ENCODE assay signal across 9 cellular contexts in genomic region chr2:158539176-158539895, GRCh38.
DNase-seq lines count a peak whose midpoint lies in the region; ATAC-seq and TF ChIP-seq lines count a peak whose summit lies in the region.
"Had no signal": no experiment of that assay in that cellular context is flagged by ENCODE, and none has a peak within 500 bp of the region (broad histone marks: within the 10 kb centered on the region; RNA-seq: fewer than 3 reads in every experiment).

No MANE protein-coding gene starts in this region.

- in situ Hi-C loops in gastrocnemius medialis (cut with MboI; ENCODE audit: low sequenced_read_pairs in 4 of 4): no loop called here

- H3K27ac Mint-ChIP-seq in activated naive CD4-positive, alpha-beta T cell treated with anti-CD3 and anti-CD28 coated beads for 36 hours: no peak overlapping the region

- DNase-seq in HPDE6-E6E7 (ENCODE audit: extremely low spot score) (peak; percentile 10), PC-9 (peak; percentile 3 to 73), fibroblast of mammary gland (ENCODE audit: low read depth) (peak; percentile 76), gastrocnemius medialis (no peak), tibial artery (no peak), NCI-H1930 (lab: John Stamatoyannopoulos, UW) (no peak), GM19238 (ENCODE audit: insufficient read length, low spot score) (no peak)
- DNase-seq in activated naive CD4-positive, alpha-beta T cell treated with anti-CD3 and anti-CD28 coated beads for 36 hours: no peak

- intact Hi-C loops in PC-9 (cut with micrococcal nuclease; ENCODE audit: unreplicated experiment): loop anchor here (5.0 kb wide), 1 partner anchor 82 kb away; the partner anchor contains the start of genes CCDC148 and PKP4
- intact Hi-C loops in gastrocnemius medialis (cut with DNase I; ENCODE audit: low total_unique reads): no loop called here
- intact Hi-C loops in activated naive CD4-positive, alpha-beta T cell treated with anti-CD3 and anti-CD28 coated beads for 36 hours (cut with micrococcal nuclease): no loop called here
- intact Hi-C loops in tibial artery (cut with DNase I; ENCODE audit: low total_unique reads): no loop called here

- POLR2A ChIA-PET in PC-9 (lab: Charles Lee; ENCODE audit: unreplicated experiment): no interaction called here

- peaks cover 5% of the 10 kb centered on the region; the same call in 1 of the 2 replicates for H3F3A ChIP-seq in PC-9 (ENCODE audit: insufficient read depth, low read depth)

- no peaks in the 10 kb centered on the region for H3K9me3 ChIP-seq in PC-9 (ENCODE audit: insufficient read depth, low read depth)
- no peaks in the 10 kb centered on the region for H3K9me3 ChIP-seq in gastrocnemius medialis
- no peaks in the 10 kb centered on the region for H3K9me3 ChIP-seq in tibial artery

- no TSS peak for BruUV-seq in PC-9 (replicated peaks; lab: Mats Ljungman, UMichigan)

- H3K36me3 Mint-ChIP-seq in activated naive CD4-positive, alpha-beta T cell treated with anti-CD3 and anti-CD28 coated beads for 36 hours (ENCODE audit: low read depth): peaks cover 7% of the 10 kb centered on the region

- H3K4me1 Mint-ChIP-seq in activated naive CD4-positive, alpha-beta T cell treated with anti-CD3 and anti-CD28 coated beads for 36 hours (ENCODE audit: low read depth): peaks cover under 1% of the 10 kb centered on the region

- no peaks in the 10 kb centered on the region for H4K20me1 ChIP-seq in PC-9 (ENCODE audit: insufficient read depth)

- CTCF ChIA-PET in PC-9 (lab: Charles Lee): no interaction called here
- CTCF ChIA-PET in activated naive CD4-positive, alpha-beta T cell treated with anti-CD3 and anti-CD28 coated beads for 36 hours (lab: Charles Lee): no interaction called here

- H3K4me3 ChIP-seq in PC-9 (no peak overlapping the region), fibroblast of mammary gland (ENCODE audit: control insufficient read depth, low read depth, low read length) (no peak overlapping the region), gastrocnemius medialis (no peak overlapping the region), tibial artery (no peak overlapping the region)
- H3K4me3 ChIP-seq: coronary artery had no signal

- H3K27ac ChIP-seq in PC-9 (peak overlapping the region; percentile 44; the same call in 1 of the 2 replicates), gastrocnemius medialis (peak overlapping the region in 3 of 4 donors; percentile 5 to 20 (median 7)), tibial artery (no peak overlapping the region)
- H3K27ac ChIP-seq: coronary artery had no signal

- no peaks in the 10 kb centered on the region for H3K79me2 ChIP-seq in PC-9 (ENCODE audit: low read depth)

- no peak for TF ChIP-seq POLR2A in gastrocnemius medialis (IDR thresholded peaks at IDR 0.05)

- peak overlapping the region; percentile 20; the same call in 1 of the 2 replicates for H3K4me2 ChIP-seq in PC-9

- no peaks in the 10 kb centered on the region for H3K27me3 Mint-ChIP-seq in activated naive CD4-positive, alpha-beta T cell treated with anti-CD3 and anti-CD28 coated beads for 36 hours (ENCODE audit: low read depth)

- H2AFZ ChIP-seq in PC-9: no peak overlapping the region

- TF ChIP-seq CTCF in PC-9 (conservative IDR thresholded peaks at IDR 0.05) (no peak), fibroblast of mammary gland (conservative IDR thresholded peaks at IDR 0.05; ENCODE audit: control insufficient read depth, insufficient read depth, low read depth, low read length) (no peak), gastrocnemius medialis (IDR thresholded peaks at IDR 0.05 in 4 of 5, conservative IDR thresholded peaks at IDR 0.05 in 1 of 5) (no peak), tibial artery (IDR thresholded peaks at IDR 0.05) (no peak)

- no peak overlapping the region for H3K4me3 Mint-ChIP-seq in activated naive CD4-positive, alpha-beta T cell treated with anti-CD3 and anti-CD28 coated beads for 36 hours

- H3K4me1 ChIP-seq in PC-9 (replicated peaks; ENCODE audit: insufficient read depth) (peaks cover 12% of the 10 kb centered on the region), gastrocnemius medialis (peaks cover 0 to 7% of the 10 kb centered on the region in 2 donors), tibial artery (peaks cover 0 to 15% (median 4%) of the 10 kb centered on the region in 4 donors)

- H3K36me3 ChIP-seq in PC-9 (ENCODE audit: low read depth) (no peaks in the 10 kb centered on the region), gastrocnemius medialis (no peaks in the 10 kb centered on the region), tibial artery (no peaks in the 10 kb centered on the region)

- H3K27me3 ChIP-seq in PC-9 (ENCODE audit: insufficient read depth, low read depth) (no peaks in the 10 kb centered on the region), gastrocnemius medialis (no peaks in the 10 kb centered on the region), tibial artery (no peaks in the 10 kb centered on the region)

- ATAC-seq in gastrocnemius medialis: peak in 1 of 2 donors; percentile 33

- no peaks in the 10 kb centered on the region for H3K9me3 Mint-ChIP-seq in activated naive CD4-positive, alpha-beta T cell treated with anti-CD3 and anti-CD28 coated beads for 36 hours

- no peaks in the 10 kb centered on the region for H3K9me2 ChIP-seq in PC-9 (ENCODE audit: insufficient read depth)

Comparison
In these comparisons a context has a peak if more than half of its experiments do, and no peak if none do; other contexts are left out.
1. DNase-seq: peak in HPDE6-E6E7 (single experiment), PC-9 (2 of 2) and fibroblast of mammary gland (single experiment); none in gastrocnemius medialis (0 of 2), activated naive CD4-positive, alpha-beta T cell treated with anti-CD3 and anti-CD28 coated beads for 36 hours (single experiment), tibial artery (0 of 2), NCI-H1930 (0 of 2) and GM19238 (single experiment).
2. H3K27ac ChIP-seq: peak in PC-9 (single experiment) and gastrocnemius medialis (3 of 4); none in tibial artery (0 of 2).